Comparison of ENCODE assay signal across 1 cellular context in the genomic region with DNA sequence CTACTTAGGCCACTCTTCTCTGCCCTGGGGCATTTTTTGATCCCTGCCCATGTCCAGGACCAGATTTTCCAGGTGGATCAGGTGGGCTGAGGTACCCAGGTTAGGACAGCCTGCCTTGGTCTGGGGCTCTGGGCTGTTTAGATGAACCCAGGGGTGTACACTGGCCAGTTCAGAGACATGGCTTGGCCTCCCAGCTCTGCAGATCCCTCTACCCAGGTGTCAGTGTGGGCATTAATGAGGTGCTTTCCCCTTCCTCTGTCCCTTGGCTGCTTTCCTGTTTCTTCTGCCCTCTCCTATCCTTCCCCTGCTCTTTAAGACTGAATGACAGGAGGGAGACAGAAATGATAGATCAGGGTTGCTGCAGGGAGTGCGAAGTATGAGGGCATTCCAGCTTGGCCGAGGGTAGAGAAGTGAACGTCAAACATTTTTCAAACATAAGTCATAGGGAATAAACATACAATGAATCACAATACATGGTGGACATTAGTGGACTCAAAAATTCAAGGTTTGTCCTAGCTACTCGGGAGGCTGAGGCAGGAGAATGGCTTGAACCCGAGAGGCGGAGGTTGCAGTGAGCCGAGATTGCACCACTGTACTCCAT.
TF ChIP-seq lines count a peak whose summit lies in the region.

No MANE protein-coding gene starts in this region.

TF ChIP-seq in IMR-90, 13 proteins besides CTCF, POLR2A, EP300 and RAD21:
- TF ChIP-seq, protein P1, sequence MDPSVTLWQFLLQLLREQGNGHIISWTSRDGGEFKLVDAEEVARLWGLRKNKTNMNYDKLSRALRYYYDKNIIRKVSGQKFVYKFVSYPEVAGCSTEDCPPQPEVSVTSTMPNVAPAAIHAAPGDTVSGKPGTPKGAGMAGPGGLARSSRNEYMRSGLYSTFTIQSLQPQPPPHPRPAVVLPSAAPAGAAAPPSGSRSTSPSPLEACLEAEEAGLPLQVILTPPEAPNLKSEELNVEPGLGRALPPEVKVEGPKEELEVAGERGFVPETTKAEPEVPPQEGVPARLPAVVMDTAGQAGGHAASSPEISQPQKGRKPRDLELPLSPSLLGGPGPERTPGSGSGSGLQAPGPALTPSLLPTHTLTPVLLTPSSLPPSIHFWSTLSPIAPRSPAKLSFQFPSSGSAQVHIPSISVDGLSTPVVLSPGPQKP (IDR thresholded peaks at IDR 0.05; ENCODE audit: borderline replicate concordance, low read depth, low read length) = no peak
- peak; percentile 52 for TF ChIP-seq FOS (IDR thresholded peaks at IDR 0.05; ENCODE audit: low read depth, low read length)
